In genomic region chr6:167401525-167402194, GRCh38 we compare ENCODE assay signal across 14 cellular contexts.
DNase-seq lines count a peak whose midpoint lies in the region; ATAC-seq and TF ChIP-seq lines count a peak whose summit lies in the region.
"Had no signal": no experiment of that assay in that cellular context is flagged by ENCODE, and none has a peak within 500 bp of the region (broad histone marks: within the 10 kb centered on the region; RNA-seq: fewer than 3 reads in every experiment).

No MANE protein-coding gene starts in this region.

- BruUV-seq in Calu3 (replicated peaks; lab: Mats Ljungman, UMichigan) = no TSS peak

- H3K27ac ChIP-seq in vagina = no peak overlapping the region
- no peak overlapping the region for H3K27ac ChIP-seq in tibial nerve
- H3K27ac ChIP-seq in esophagus muscularis mucosa (replicated peaks in 1 of 4) = no peak overlapping the region
- H3K27ac ChIP-seq: GM23248, thoracic aorta had no signal

- no peaks in the 10 kb centered on the region for H3K36me3 Mint-ChIP-seq in activated CD8-positive, alpha-beta memory T cell treated with anti-CD3 and anti-CD28 coated beads, Interleukin-2, amount 10 ng/mL, durations not matched to agents 7 days and 5 days
- H3K36me3 Mint-ChIP-seq in Calu3 (ENCODE audit: insufficient read depth, unreplicated experiment) = no peaks in the 10 kb centered on the region

- no peaks in the 10 kb centered on the region for H3K9me3 Mint-ChIP-seq in activated CD8-positive, alpha-beta memory T cell treated with anti-CD3 and anti-CD28 coated beads, Interleukin-2, amount 10 ng/mL, durations not matched to agents 7 days and 5 days (ENCODE audit: low read depth)
- H3K9me3 Mint-ChIP-seq in Calu3 (ENCODE audit: low read depth, unreplicated experiment) = no peaks in the 10 kb centered on the region
- H3K9me3 Mint-ChIP-seq: activated T-helper 2 cell treated with anti-CD3 and anti-CD28 coated beads, Interferon-gamma antibody, Interleukin-2, Interleukin-4, amounts not matched to agents 10 μg/mL and 5 μg/mL and 100 μg/mL, durations not matched to agents 14 hours and 24 hours and 36 hours; effector memory CD8-positive, alpha-beta T cell had no signal

- 44 to 52% methylated on average over 16 to 17 of the region's 20 CpGs for WGBS in tibial nerve, 2 donors
- WGBS in esophagus muscularis mucosa = 68% methylated on average over 15 of the region's 20 CpGs

- intact Hi-C loops in vagina (cut with DNase I) (no loop called here), Calu3 (cut with micrococcal nuclease; ENCODE audit: unreplicated experiment) (no loop called here), esophagus muscularis mucosa (cut with DNase I) (no loop called here)

- H3K4me3 Mint-ChIP-seq in activated CD8-positive, alpha-beta memory T cell treated with anti-CD3 and anti-CD28 coated beads, Interleukin-2, amount 10 ng/mL, durations not matched to agents 7 days and 5 days = no peak overlapping the region
- H3K4me3 Mint-ChIP-seq in Calu3 (ENCODE audit: low read depth, unreplicated experiment) = no peak overlapping the region
- H3K4me3 Mint-ChIP-seq: effector memory CD8-positive, alpha-beta T cell had no signal

- DNase-seq in activated CD8-positive, alpha-beta memory T cell treated with anti-CD3 and anti-CD28 coated beads for 24 hours = peak; percentile 42
- DNase-seq in activated CD8-positive, alpha-beta memory T cell treated with anti-CD3 and anti-CD28 coated beads, Interleukin-2, amount 10 ng/mL, durations not matched to agents 7 days and 5 days = no peak
- DNase-seq in RPMI8226 (peak; percentile 29), left kidney (ENCODE audit: low read depth, low spot score) (peak; percentile 74), vagina (ENCODE audit: extremely low spot score in 2 of 2) (peak; percentile 83 to 88), Calu3 (no peak), tibial nerve (ENCODE audit: low spot score in 2 of 2) (no peak), esophagus muscularis mucosa (ENCODE audit: extremely low spot score) (no peak)
- DNase-seq: activated CD4-positive, alpha-beta T cell treated with anti-CD3 and anti-CD28 coated beads for 4 hours; effector memory CD8-positive, alpha-beta T cell; GM23248; NCI-H1930 had no signal

- no peak for TF ChIP-seq POLR2A in vagina (IDR thresholded peaks at IDR 0.05)
- no peak for TF ChIP-seq POLR2A in tibial nerve (IDR thresholded peaks at IDR 0.05)
- TF ChIP-seq POLR2A in esophagus muscularis mucosa (IDR thresholded peaks at IDR 0.05; ENCODE audit: low read depth) = no peak

- no peak overlapping the region for H3K27ac Mint-ChIP-seq in activated CD8-positive, alpha-beta memory T cell treated with anti-CD3 and anti-CD28 coated beads, Interleukin-2, amount 10 ng/mL, durations not matched to agents 7 days and 5 days
- no peak overlapping the region for H3K27ac Mint-ChIP-seq in Calu3 (ENCODE audit: unreplicated experiment)
- H3K27ac Mint-ChIP-seq: activated T-helper 2 cell treated with anti-CD3 and anti-CD28 coated beads, Interferon-gamma antibody, Interleukin-2, Interleukin-4, amounts not matched to agents 10 μg/mL and 5 μg/mL and 100 μg/mL, durations not matched to agents 14 hours and 24 hours and 36 hours; effector memory CD8-positive, alpha-beta T cell had no signal

- H3K36me3 ChIP-seq in vagina (no peaks in the 10 kb centered on the region), tibial nerve (no peaks in the 10 kb centered on the region), esophagus muscularis mucosa (no peaks in the 10 kb centered on the region)
- H3K36me3 ChIP-seq: thoracic aorta had no signal

- no peaks in the 10 kb centered on the region for H3K9me3 ChIP-seq in vagina
- no peaks in the 10 kb centered on the region for H3K9me3 ChIP-seq in tibial nerve
- H3K9me3 ChIP-seq in esophagus muscularis mucosa = no peaks in the 10 kb centered on the region
- H3K9me3 ChIP-seq: thoracic aorta had no signal

- no peak for TF ChIP-seq CTCF in vagina (IDR thresholded peaks at IDR 0.05)
- TF ChIP-seq CTCF in Calu3 (IDR thresholded peaks at IDR 0.05; ENCODE audit: unreplicated experiment) = no peak
- TF ChIP-seq CTCF in tibial nerve (IDR thresholded peaks at IDR 0.05) = no peak
- TF ChIP-seq CTCF in esophagus muscularis mucosa (IDR thresholded peaks at IDR 0.05) = no peak

- peaks cover 2% of the 10 kb centered on the region for H3K27me3 Mint-ChIP-seq in activated CD8-positive, alpha-beta memory T cell treated with anti-CD3 and anti-CD28 coated beads, Interleukin-2, amount 10 ng/mL, durations not matched to agents 7 days and 5 days
- peaks cover 93% of the 10 kb centered on the region for H3K27me3 Mint-ChIP-seq in Calu3 (ENCODE audit: unreplicated experiment)

- ATAC-seq in activated CD8-positive, alpha-beta memory T cell treated with anti-CD3 and anti-CD28 coated beads, Interleukin-2, amount 10 ng/mL, durations not matched to agents 7 days and 5 days = no peak
- ATAC-seq: effector memory CD8-positive, alpha-beta T cell had no signal

- CTCF ChIA-PET in activated CD8-positive, alpha-beta memory T cell treated with anti-CD3 and anti-CD28 coated beads, Interleukin-2, amount 10 ng/mL, durations not matched to agents 7 days and 5 days (lab: Charles Lee) = no interaction called here
- CTCF ChIA-PET in Calu3 (lab: Charles Lee) = no interaction called here

- no peaks in the 10 kb centered on the region for H3K4me1 Mint-ChIP-seq in activated CD8-positive, alpha-beta memory T cell treated with anti-CD3 and anti-CD28 coated beads, Interleukin-2, amount 10 ng/mL, durations not matched to agents 7 days and 5 days
- H3K4me1 Mint-ChIP-seq in Calu3 (ENCODE audit: low read depth, unreplicated experiment) = no peaks in the 10 kb centered on the region

- H3K4me3 ChIP-seq in vagina (no peak overlapping the region), tibial nerve (no peak overlapping the region), esophagus muscularis mucosa (no peak overlapping the region)
- H3K4me3 ChIP-seq: GM23248, thoracic aorta had no signal

- no peak for TF ChIP-seq EP300 in tibial nerve (IDR thresholded peaks at IDR 0.05)
- no peak for TF ChIP-seq EP300 in esophagus muscularis mucosa (IDR thresholded peaks at IDR 0.05)

- no peaks in the 10 kb centered on the region for H3K4me1 ChIP-seq in vagina
- H3K4me1 ChIP-seq in tibial nerve = no peaks in the 10 kb centered on the region
- H3K4me1 ChIP-seq in esophagus muscularis mucosa = no peaks in the 10 kb centered on the region

- H3K27me3 ChIP-seq in vagina (no peaks in the 10 kb centered on the region), tibial nerve (no peaks in the 10 kb centered on the region), esophagus muscularis mucosa (peaks cover 0 to 20% (median 0%) of the 10 kb centered on the region in 4 donors)

Comparison
In these comparisons a context has a peak if more than half of its experiments do, and no peak if none do; other contexts are left out.
1. DNase-seq: peak in activated CD8-positive, alpha-beta memory T cell treated with anti-CD3 and anti-CD28 coated beads for 24 hours (single experiment), RPMI8226 (single experiment), left kidney (single experiment) and vagina (2 of 2); none in activated CD8-positive, alpha-beta memory T cell treated with anti-CD3 and anti-CD28 coated beads, Interleukin-2, amount 10 ng/mL, durations not matched to agents 7 days and 5 days (single experiment), Calu3 (single experiment), tibial nerve (0 of 2) and esophagus muscularis mucosa (single experiment).